ENCODE assay signal across 8 cellular contexts in genomic region chr2:112541315-112542122, GRCh38. TPM values are rescaled to one million over a fixed set of nuclear protein-coding genes. Genes with fewer than 3 reads are reported as not detected.
A peak's percentile ranks its signal among the peaks of the same experiment; 100 is the strongest.
DNase-seq lines count a peak whose midpoint lies in the region; ATAC-seq and TF ChIP-seq lines count a peak whose summit lies in the region.

No MANE protein-coding gene starts in this region.

- peaks cover 5% of the 10 kb centered on the region for H3K36me3 Mint-ChIP-seq in activated CD4-positive, alpha-beta T cell treated with anti-CD3 and anti-CD28 coated beads, Interleukin-2, amount 10 ng/mL, durations not matched to agents 24 days and 14 days (ENCODE audit: low read depth)
- peaks cover 3% of the 10 kb centered on the region for H3K36me3 Mint-ChIP-seq in endothelial cell (ENCODE audit: low read depth, unreplicated experiment)

- DNase-seq in NCI-H2227 treated with DMSO at 0.1 percent for 48 hours (lab: John Stamatoyannopoulos, UW) (peak; percentile 95), endothelial cell (ENCODE audit: low spot score) (peak; percentile 69)
- peak; percentile 94 for DNase-seq in activated CD4-positive, alpha-beta T cell treated with anti-CD3 and anti-CD28 coated beads, Interleukin-2, amount 10 ng/mL, durations not matched to agents 24 days and 14 days
- peak; percentile 76 for DNase-seq in stimulated activated naive CD8-positive, alpha-beta T cell treated with anti-CD3 and anti-CD28 coated beads, Interleukin-15, Interleukin-2, amounts not matched to agents 100 U/mL and 50 U/mL, for 24 hours

- H3K36me3 ChIP-seq in ACC112 (ENCODE audit: insufficient read depth, low read length) (no peaks in the 10 kb centered on the region), mucosa of stomach (ENCODE audit: control insufficient read depth, insufficient read depth, low read length) (no peaks in the 10 kb centered on the region)

- peak; percentile 22 for ATAC-seq in GM18519 (IDR thresholded peaks at IDR 0.05; ENCODE audit: low FRiP score, unreplicated experiment)
- ATAC-seq in HG02970 (IDR thresholded peaks at IDR 0.05; ENCODE audit: low FRiP score, unreplicated experiment): peak; percentile 43
- ATAC-seq in stimulated activated naive CD8-positive, alpha-beta T cell treated with anti-CD3 and anti-CD28 coated beads, Interleukin-15, Interleukin-2, amounts not matched to agents 100 U/mL and 50 U/mL, for 24 hours: peak; percentile 85

- H3K79me2 ChIP-seq in ACC112 (ENCODE audit: control insufficient read depth, insufficient read depth, low read length, unreplicated experiment): peaks cover 33% of the 10 kb centered on the region

- no peaks in the 10 kb centered on the region for H3K27me3 Mint-ChIP-seq in activated CD4-positive, alpha-beta T cell treated with anti-CD3 and anti-CD28 coated beads, Interleukin-2, amount 10 ng/mL, durations not matched to agents 24 days and 14 days
- peaks cover 5% of the 10 kb centered on the region for H3K27me3 Mint-ChIP-seq in endothelial cell (ENCODE audit: unreplicated experiment)

- H3K4me3 Mint-ChIP-seq in activated CD4-positive, alpha-beta T cell treated with anti-CD3 and anti-CD28 coated beads, Interleukin-2, amount 10 ng/mL, durations not matched to agents 24 days and 14 days: no peak overlapping the region
- H3K4me3 Mint-ChIP-seq in endothelial cell (ENCODE audit: unreplicated experiment): no peak overlapping the region

- no peaks in the 10 kb centered on the region for H3K9me3 Mint-ChIP-seq in activated CD4-positive, alpha-beta T cell treated with anti-CD3 and anti-CD28 coated beads, Interleukin-2, amount 10 ng/mL, durations not matched to agents 24 days and 14 days
- no peaks in the 10 kb centered on the region for H3K9me3 Mint-ChIP-seq in endothelial cell (ENCODE audit: unreplicated experiment)

- peak overlapping the region; percentile 82 for H3K27ac ChIP-seq in ACC112 (ENCODE audit: low read depth, low read length)

- no peak overlapping the region for H3K27ac Mint-ChIP-seq in activated CD4-positive, alpha-beta T cell treated with anti-CD3 and anti-CD28 coated beads, Interleukin-2, amount 10 ng/mL, durations not matched to agents 24 days and 14 days
- peak overlapping the region; percentile 96 for H3K27ac Mint-ChIP-seq in endothelial cell (ENCODE audit: unreplicated experiment)

- H3K27me3 ChIP-seq in ACC112 (ENCODE audit: insufficient read depth, low read length): no peaks in the 10 kb centered on the region
- no peaks in the 10 kb centered on the region for H3K27me3 ChIP-seq in mucosa of stomach (ENCODE audit: control insufficient read depth, insufficient read depth, low read length)

- intact Hi-C loops in activated CD4-positive, alpha-beta T cell treated with anti-CD3 and anti-CD28 coated beads, Interleukin-2, amount 10 ng/mL, durations not matched to agents 24 days and 14 days (cut with micrococcal nuclease): loop anchor here (1.0 to 10.0 kb wide), 4 partner anchors 43 to 287 kb away; partner anchors contain the start of genes CHCHD5, ZC3H6 and ZC3H8

- peaks cover 9% of the 10 kb centered on the region for H3K4me1 Mint-ChIP-seq in activated CD4-positive, alpha-beta T cell treated with anti-CD3 and anti-CD28 coated beads, Interleukin-2, amount 10 ng/mL, durations not matched to agents 24 days and 14 days
- peaks cover 6% of the 10 kb centered on the region for H3K4me1 Mint-ChIP-seq in endothelial cell (ENCODE audit: unreplicated experiment)

- peak overlapping the region; percentile 92 for H2AFZ ChIP-seq in ACC112 (ENCODE audit: low read length, unreplicated experiment)

- H3K4me1 ChIP-seq in ACC112 (ENCODE audit: control insufficient read depth, insufficient read depth, low read length, unreplicated experiment) (peaks cover 11% of the 10 kb centered on the region), mucosa of stomach (ENCODE audit: control insufficient read depth, insufficient read depth, low read length) (peaks cover 16% of the 10 kb centered on the region)

- TF ChIP-seq CTCF in endothelial cell (IDR thresholded peaks at IDR 0.05; ENCODE audit: unreplicated experiment): no peak

- H3K9ac ChIP-seq in mucosa of stomach (ENCODE audit: low read length): peak overlapping the region; percentile 91

- H3K9me3 ChIP-seq in mucosa of stomach (ENCODE audit: control insufficient read depth, low read length): no peaks in the 10 kb centered on the region

- H3K4me3 ChIP-seq in ACC112 (ENCODE audit: low read depth, low read length): peak overlapping the region; percentile 96
- H3K4me3 ChIP-seq in mucosa of stomach (ENCODE audit: low read length): peak overlapping the region; percentile 96

RNA-seq across cellular contexts. Expression of gene POLR1B, which starts 0.7 kb away (rescaled TPM):
- 71.9 and 84.5 TPM in 2 replicates for total RNA-seq in activated CD4-positive, alpha-beta T cell treated with anti-CD3 and anti-CD28 coated beads, Interleukin-2, amount 10 ng/mL, durations not matched to agents 24 days and 14 days
- total RNA-seq in endothelial cell (ENCODE audit: unreplicated experiment): 22.1 TPM

RNA-seq across cellular contexts. Expression of gene CHCHD5, which starts 42.9 kb away (rescaled TPM):
- 36.4 and 37.6 TPM in 2 replicates for total RNA-seq in activated CD4-positive, alpha-beta T cell treated with anti-CD3 and anti-CD28 coated beads, Interleukin-2, amount 10 ng/mL, durations not matched to agents 24 days and 14 days
- total RNA-seq in endothelial cell (ENCODE audit: unreplicated experiment): 27.4 TPM

RNA-seq across cellular contexts. Expression of gene TTL, which starts 59.6 kb away (rescaled TPM):
- total RNA-seq in activated CD4-positive, alpha-beta T cell treated with anti-CD3 and anti-CD28 coated beads, Interleukin-2, amount 10 ng/mL, durations not matched to agents 24 days and 14 days: 44.6 and 48.5 TPM in 2 replicates
- 89.9 TPM for total RNA-seq in endothelial cell (ENCODE audit: unreplicated experiment)

Comparison
In these comparisons a context has a peak if more than half of its experiments do, and no peak if none do; other contexts are left out.
1. Peak in every context shown above with its lines: DNase-seq, ATAC-seq, H3K4me3 ChIP-seq and H3K27ac ChIP-seq.
2. ATAC-seq: peak in every context shown above with its lines; median percentile 85 in stimulated activated naive CD8-positive, alpha-beta T cell treated with anti-CD3 and anti-CD28 coated beads, Interleukin-15, Interleukin-2, amounts not matched to agents 100 U/mL and 50 U/mL, for 24 hours; 43 in HG02970; 22 in GM18519.